Comparison of ENCODE assay signal across 1 cellular context in the genomic region with DNA sequence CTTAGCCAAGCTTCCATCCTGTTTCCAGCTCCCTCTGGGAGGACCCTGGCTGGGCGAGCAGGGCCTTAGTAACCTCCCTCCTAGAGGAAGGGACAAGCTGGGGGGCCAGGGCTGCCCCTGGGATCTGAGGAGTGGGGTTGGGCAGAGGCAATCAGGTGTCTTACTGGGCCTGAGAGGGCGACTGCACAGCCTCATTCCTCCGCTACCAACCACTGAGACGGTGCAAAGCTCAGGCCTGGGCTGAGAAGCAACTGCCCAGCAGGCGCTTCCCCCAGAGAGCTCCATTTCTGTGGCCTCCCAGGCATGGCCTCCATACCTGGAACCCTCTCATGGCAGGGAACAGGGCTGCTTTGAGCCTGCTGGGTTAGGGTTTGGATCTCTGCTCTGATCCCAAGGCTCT.
TF ChIP-seq lines count a peak whose summit lies in the region.

No MANE protein-coding gene starts in this region.

TF ChIP-seq in H1, 55 proteins besides CTCF, POLR2A, EP300 and RAD21:
- TF ChIP-seq RNF2 (IDR thresholded peaks at IDR 0.05; ENCODE audit: borderline replicate concordance, low read depth, low read length, missing control alignments, poor library complexity, severe bottlenecking) (no peak), ZNF274 (IDR thresholded peaks at IDR 0.05; ENCODE audit: borderline replicate concordance, extremely low read depth, low read length) (no peak), TAF7 (optimal IDR thresholded peaks at IDR 0.05; ENCODE audit: borderline replicate concordance, low read depth, low read length) (no peak), MAFK (IDR thresholded peaks at IDR 0.05; ENCODE audit: low read depth, low read length) (no peak)
- TF ChIP-seq, protein P1, sequence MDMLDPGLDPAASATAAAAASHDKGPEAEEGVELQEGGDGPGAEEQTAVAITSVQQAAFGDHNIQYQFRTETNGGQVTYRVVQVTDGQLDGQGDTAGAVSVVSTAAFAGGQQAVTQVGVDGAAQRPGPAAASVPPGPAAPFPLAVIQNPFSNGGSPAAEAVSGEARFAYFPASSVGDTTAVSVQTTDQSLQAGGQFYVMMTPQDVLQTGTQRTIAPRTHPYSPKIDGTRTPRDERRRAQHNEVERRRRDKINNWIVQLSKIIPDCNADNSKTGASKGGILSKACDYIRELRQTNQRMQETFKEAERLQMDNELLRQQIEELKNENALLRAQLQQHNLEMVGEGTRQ (IDR thresholded peaks at IDR 0.05; ENCODE audit: low read length): no peak
- TF ChIP-seq, protein P2, sequence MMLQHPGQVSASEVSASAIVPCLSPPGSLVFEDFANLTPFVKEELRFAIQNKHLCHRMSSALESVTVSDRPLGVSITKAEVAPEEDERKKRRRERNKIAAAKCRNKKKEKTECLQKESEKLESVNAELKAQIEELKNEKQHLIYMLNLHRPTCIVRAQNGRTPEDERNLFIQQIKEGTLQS (IDR thresholded peaks at IDR 0.05; ENCODE audit: insufficient read depth, low read depth, low read length): no peak
TF ChIP-seq in H1: peak in this region for 0.
